In genomic region chr15:40782609-40783227, GRCh38 we compare ENCODE assay signal across 8 cellular contexts. TPM values are rescaled to one million over a fixed set of nuclear protein-coding genes. Genes with fewer than 3 reads are reported as not detected.
DNase-seq lines count a peak whose midpoint lies in the region; ATAC-seq, FAIRE-seq and TF ChIP-seq lines count a peak whose summit lies in the region.

No MANE protein-coding gene starts in this region.

- peaks cover 9 to 15% of the 10 kb centered on the region in 2 donors for H3K36me3 ChIP-seq in kidney (ENCODE audit: control insufficient read depth in 1 of 2, insufficient read depth in 2 of 2, low read length in 2 of 2)

- TF ChIP-seq CTCF in AG09309 (IDR thresholded peaks at IDR 0.05; ENCODE audit: control insufficient read depth, insufficient read depth, low read depth, low read length, missing control alignments) (peak; percentile 48), LNCAP (IDR thresholded peaks at IDR 0.05) (peak; percentile 91), kidney (IDR thresholded peaks at IDR 0.05; ENCODE audit: borderline replicate concordance, extremely low read depth, insufficient read depth) (peak; percentile 84)

- no peak overlapping the region for H3K4me3 ChIP-seq in AG09309 (ENCODE audit: control insufficient read depth, low read depth, low read length)
- H3K4me3 ChIP-seq in kidney (ENCODE audit: low read length in 2 of 2): no peak overlapping the region

- no peak for DNase-seq in AG09309 (ENCODE audit: low read depth)
- DNase-seq in activated naive CD4-positive, alpha-beta T cell treated with anti-CD3 and anti-CD28 coated beads, Interleukin-2, amount 50 U/mL, for 16 hours: peak; percentile 81
- DNase-seq in kidney: peak; percentile 91
- DNase-seq in stimulated activated CD4-positive, alpha-beta T cell treated with anti-CD3 and anti-CD28 coated beads, TNF-alpha, amount 100 ng/mL, for 48 hours (ENCODE audit: low read depth in 3 of 3): peak; percentile 52 to 68 (median 62)
- no peak for DNase-seq in midbrain (lab: John Stamatoyannopoulos, UW)

- H3K9me3 ChIP-seq in kidney (ENCODE audit: control insufficient read depth in 1 of 2, low read length in 2 of 2): no peaks in the 10 kb centered on the region

- intact Hi-C loops in kidney (cut with DNase I): no loop called here

- ATAC-seq in GM18868 (IDR thresholded peaks at IDR 0.05; ENCODE audit: unreplicated experiment): peak; percentile 74
- ATAC-seq in SK-N-SH treated with all-trans-retinoic acid at 6 μM for 48 hours: peak; percentile 93

- H3K27ac ChIP-seq in kidney (ENCODE audit: low read depth in 2 of 2, low read length in 2 of 2): no peak overlapping the region

- no peak for FAIRE-seq in kidney (lab: Jason Lieb, UNC)

- peaks cover 16 to 26% of the 10 kb centered on the region in 2 donors for H3K4me1 ChIP-seq in kidney (ENCODE audit: control insufficient read depth in 1 of 2, insufficient read depth in 1 of 2, low read depth in 1 of 2, low read length in 2 of 2)

- H3K9ac ChIP-seq in kidney (ENCODE audit: low read length in 2 of 2): no peak overlapping the region

TF ChIP-seq in SK-N-SH treated with all-trans-retinoic acid at 6 μM for 48 hours, 23 proteins besides CTCF, POLR2A, EP300 and RAD21:
- TF ChIP-seq CSDC2 (CRISPR knock-in tag; IDR thresholded peaks at IDR 0.05) (no peak), ZC3H10 (CRISPR knock-in tag; IDR thresholded peaks at IDR 0.05) (no peak), ARNTL (CRISPR knock-in tag; IDR thresholded peaks at IDR 0.05; ENCODE audit: borderline replicate concordance, low read depth) (no peak), ESRRG (CRISPR knock-in tag; IDR thresholded peaks at IDR 0.05) (no peak)
TF ChIP-seq in SK-N-SH treated with all-trans-retinoic acid at 6 μM for 48 hours: peak in this region for 0.

RNA-seq across cellular contexts. Expression of gene C15orf62, which starts 12.9 kb away (rescaled TPM):
- total RNA-seq in kidney: 1.4 TPM
- 0.47 TPM for polyA plus RNA-seq in kidney (ENCODE audit: insufficient read depth, low read depth, low replicate concordance)

RNA-seq across cellular contexts. Expression of gene GCHFR, which starts 18.9 kb away (rescaled TPM):
- 15.4 TPM for total RNA-seq in kidney
- 145 TPM for polyA plus RNA-seq in kidney (ENCODE audit: insufficient read depth, low read depth, low replicate concordance)

RNA-seq across cellular contexts. Expression of gene ZFYVE19, which starts 24.2 kb away (rescaled TPM):
- total RNA-seq in kidney: 18.7 TPM
- polyA plus RNA-seq in kidney (ENCODE audit: insufficient read depth, low read depth, low replicate concordance): 37.5 TPM

RNA-seq across cellular contexts. Expression of gene DNAJC17, which starts 24.6 kb away (rescaled TPM):
- total RNA-seq in kidney: 41.6 TPM
- polyA plus RNA-seq in kidney (ENCODE audit: insufficient read depth, low read depth, low replicate concordance): 56.7 TPM

RNA-seq across cellular contexts. Expression of gene RMDN3, which starts 27.7 kb away (rescaled TPM):
- total RNA-seq in kidney: 38.2 TPM
- polyA plus RNA-seq in kidney (ENCODE audit: insufficient read depth, low read depth, low replicate concordance): 34.9 TPM

Comparison
In these comparisons a context has a peak if more than half of its experiments do, and no peak if none do; other contexts are left out.
1. DNase-seq: peak in activated naive CD4-positive, alpha-beta T cell treated with anti-CD3 and anti-CD28 coated beads, Interleukin-2, amount 50 U/mL, for 16 hours (single experiment), kidney (single experiment) and stimulated activated CD4-positive, alpha-beta T cell treated with anti-CD3 and anti-CD28 coated beads, TNF-alpha, amount 100 ng/mL, for 48 hours (3 of 3); none in AG09309 (single experiment) and midbrain (single experiment).
2. Peak in every context shown above with its lines, with median percentiles within 50 percentile points of each other: CTCF ChIP-seq.